In the genomic region with DNA sequence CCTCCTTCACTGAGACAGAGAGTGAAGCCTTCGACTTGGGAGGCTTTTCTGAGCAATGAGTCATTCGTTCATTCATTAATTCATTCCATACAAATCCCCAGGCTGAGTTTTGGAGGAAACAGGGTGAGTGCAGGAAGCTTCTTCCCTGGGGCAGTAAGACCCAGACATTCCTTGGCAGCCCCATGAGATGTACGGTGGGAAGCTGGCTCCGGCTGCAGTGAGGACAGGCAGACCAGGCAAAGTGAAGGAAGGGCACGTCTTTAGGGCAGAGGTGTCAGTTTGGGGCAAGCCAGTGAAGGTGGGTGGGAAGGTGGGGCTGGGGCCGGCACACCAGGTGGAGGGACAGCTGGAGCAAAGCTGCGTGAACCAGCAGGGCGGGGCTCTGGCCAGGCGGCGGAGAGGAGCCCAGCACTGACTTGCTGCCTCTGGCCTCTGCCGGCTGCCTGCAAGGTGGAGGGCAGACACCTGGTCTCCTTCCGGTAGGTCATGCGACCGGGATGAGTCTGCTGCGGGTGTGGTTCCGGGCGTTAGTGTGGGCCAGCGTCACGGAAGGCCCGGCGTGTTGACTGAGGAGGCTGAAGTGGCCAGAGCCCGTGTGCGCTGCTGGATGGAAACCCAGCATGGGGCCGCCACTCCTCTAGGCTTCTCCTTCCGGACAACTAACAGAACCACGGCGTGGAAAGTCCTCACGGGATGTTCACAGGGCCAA, we compare ENCODE assay signal across 19 cellular contexts. TPM values are rescaled to one million over a fixed set of nuclear protein-coding genes. Genes with fewer than 3 reads are reported as not detected.
"Had no signal": no experiment of that assay in that cellular context is flagged by ENCODE, and none has a peak within 500 bp of the region (broad histone marks: within the 10 kb centered on the region; RNA-seq: fewer than 3 reads in every experiment).

No MANE protein-coding gene starts in this region.

- H3K36me3 ChIP-seq: adrenal gland, lower lobe of right lung, ovary, thyroid gland had no signal

- H3K36me3 Mint-ChIP-seq: activated naive CD4-positive, alpha-beta T cell treated with anti-CD3 and anti-CD28 coated beads, Interleukin-2, amount 50 U/mL, for 24 hours; immature natural killer cell; stimulated activated effector memory CD8-positive, alpha-beta T cell treated with anti-CD3 and anti-CD28 coated beads, Interleukin-12 subunit alpha, Interleukin-12 subunit beta, amount 100 ng/mL, for 72 hours had no signal

- H3K9me3 ChIP-seq: adrenal gland, lower lobe of right lung, ovary, sigmoid colon, thyroid gland had no signal

- H3K4me3 Mint-ChIP-seq: activated CD8-positive, alpha-beta T cell treated with anti-CD3 and anti-CD28 coated beads for 36 hours; activated naive CD4-positive, alpha-beta T cell treated with anti-CD3 and anti-CD28 coated beads, Interleukin-2, amount 50 U/mL, for 24 hours; immature natural killer cell; stimulated activated effector memory CD8-positive, alpha-beta T cell treated with anti-CD3 and anti-CD28 coated beads, Interleukin-12 subunit alpha, Interleukin-12 subunit beta, amount 100 ng/mL, for 72 hours; T-helper 17 cell had no signal

- H3K27me3 ChIP-seq: adrenal gland, foreskin keratinocyte, ovary, thyroid gland had no signal

- H3K27ac ChIP-seq: foreskin keratinocyte, lower lobe of right lung, ovary, thyroid gland had no signal

- DNase-seq: activated CD4-positive, alpha-beta T cell treated with anti-CD3 and anti-CD28 coated beads for 48 hours; activated CD8-positive, alpha-beta memory T cell treated with anti-CD3 and anti-CD28 coated beads, Interleukin-2, amount 50 U/mL, for 4 hours; activated CD8-positive, alpha-beta T cell treated with anti-CD3 and anti-CD28 coated beads for 36 hours; activated effector memory CD4-positive, alpha-beta T cell treated with anti-CD3 and anti-CD28 coated beads, Interleukin-2, amount 50 U/mL, for 16 hours; activated T-cell treated with anti-CD3 and anti-CD28 coated beads, Interleukin-2, amount 50 U/mL, for 48 hours; adrenal gland; cortex of kidney; effector CD8-positive, alpha-beta T cell; foreskin keratinocyte; head of caudate nucleus; immature natural killer cell; lower lobe of right lung; ovary; sigmoid colon; stimulated activated CD4-positive, alpha-beta T cell treated with anti-CD3 and anti-CD28 coated beads, Interleukin-2, amount 100 ng/mL, for 24 hours; T-helper 17 cell had no signal

- ATAC-seq: activated CD8-positive, alpha-beta T cell treated with anti-CD3 and anti-CD28 coated beads for 36 hours; foreskin keratinocyte; stimulated activated effector memory CD8-positive, alpha-beta T cell treated with anti-CD3 and anti-CD28 coated beads, Interleukin-12 subunit alpha, Interleukin-12 subunit beta, amount 100 ng/mL, for 72 hours; T-helper 17 cell had no signal

- H3K4me3 ChIP-seq: adrenal gland, lower lobe of right lung, ovary, sigmoid colon, thyroid gland had no signal

- H3K9me3 Mint-ChIP-seq: activated CD8-positive, alpha-beta T cell treated with anti-CD3 and anti-CD28 coated beads for 36 hours; activated naive CD4-positive, alpha-beta T cell treated with anti-CD3 and anti-CD28 coated beads, Interleukin-2, amount 50 U/mL, for 24 hours; immature natural killer cell; stimulated activated effector memory CD8-positive, alpha-beta T cell treated with anti-CD3 and anti-CD28 coated beads, Interleukin-12 subunit alpha, Interleukin-12 subunit beta, amount 100 ng/mL, for 72 hours had no signal

- H3K27ac Mint-ChIP-seq: activated CD8-positive, alpha-beta T cell treated with anti-CD3 and anti-CD28 coated beads for 36 hours; activated naive CD4-positive, alpha-beta T cell treated with anti-CD3 and anti-CD28 coated beads, Interleukin-2, amount 50 U/mL, for 24 hours; immature natural killer cell; stimulated activated effector memory CD8-positive, alpha-beta T cell treated with anti-CD3 and anti-CD28 coated beads, Interleukin-12 subunit alpha, Interleukin-12 subunit beta, amount 100 ng/mL, for 72 hours; T-helper 17 cell had no signal

- H3K4me1 Mint-ChIP-seq: activated naive CD4-positive, alpha-beta T cell treated with anti-CD3 and anti-CD28 coated beads, Interleukin-2, amount 50 U/mL, for 24 hours had no signal

- H3K4me1 ChIP-seq: adrenal gland, foreskin keratinocyte, lower lobe of right lung had no signal

RNA-seq across cellular contexts. Expression of a gene that starts 16.6 kb away (rescaled TPM):
- total RNA-seq: activated CD8-positive, alpha-beta T cell treated with anti-CD3 and anti-CD28 coated beads for 36 hours; T-helper 17 cell had no signal
- polyA plus RNA-seq: immature natural killer cell had no signal
